ENCODE assay signal across 7 cellular contexts in genomic region chr11:33912405-33913361, GRCh38. TPM values are rescaled to one million over a fixed set of nuclear protein-coding genes. Genes with fewer than 3 reads are reported as not detected.
DNase-seq lines count a peak whose midpoint lies in the region; ATAC-seq and TF ChIP-seq lines count a peak whose summit lies in the region.

No MANE protein-coding gene starts in this region.

- no peak overlapping the region for H3K4me3 Mint-ChIP-seq in progenitor cell of endocrine pancreas (ENCODE audit: low read depth)

- H3K36me3 Mint-ChIP-seq in progenitor cell of endocrine pancreas (ENCODE audit: insufficient read depth): no peaks in the 10 kb centered on the region

- H3K4me1 Mint-ChIP-seq in progenitor cell of endocrine pancreas (ENCODE audit: low read depth): peaks cover 2% of the 10 kb centered on the region

- peak overlapping the region; percentile 53 for H3K27ac ChIP-seq in KOPT-K1 (ENCODE audit: low read depth, low read length, poor library complexity, severe bottlenecking)

- H3K27ac Mint-ChIP-seq in progenitor cell of endocrine pancreas: no peak overlapping the region

- peaks cover 4% of the 10 kb centered on the region for H3K27me3 Mint-ChIP-seq in progenitor cell of endocrine pancreas

- CTCF ChIA-PET in HEK293T (lab: Yijun Ruan, JAX): no interaction called here

- POLR2A ChIA-PET in HEK293T (lab: Yijun Ruan, JAX): no interaction called here

- H3K9me3 ChIP-seq in KOPT-K1 (ENCODE audit: insufficient read depth, low read length, poor library complexity, severe bottlenecking): peaks cover under 1% of the 10 kb centered on the region

- peaks cover 6% of the 10 kb centered on the region for H3K9me3 Mint-ChIP-seq in progenitor cell of endocrine pancreas (ENCODE audit: low read depth)

- peak; percentile 49 for TF ChIP-seq POLR2A in GM15510 (IDR thresholded peaks at IDR 0.05; ENCODE audit: borderline replicate concordance, extremely low read depth, insufficient read length)

- DNase-seq in left kidney (ENCODE audit: low read depth, low spot score) (peak; percentile 68), progenitor cell of endocrine pancreas (ENCODE audit: low spot score, unreplicated experiment) (no peak), HEK293T (ENCODE audit: extremely low spot score) (no peak)

- no peaks in the 10 kb centered on the region for H3K36me3 ChIP-seq in KOPT-K1 (ENCODE audit: insufficient read depth, low read length)

- peak; percentile 83 for ATAC-seq in GM21737 (IDR thresholded peaks at IDR 0.05; ENCODE audit: unreplicated experiment)
- ATAC-seq in SK-N-SH treated with all-trans-retinoic acid at 6 μM for 48 hours: peak; percentile 27; the same call in 2 of the 3 replicates

- no peak for TF ChIP-seq CTCF in progenitor cell of endocrine pancreas (IDR thresholded peaks at IDR 0.05; ENCODE audit: unreplicated experiment)

TF ChIP-seq in SK-N-SH treated with all-trans-retinoic acid at 6 μM for 48 hours, 23 proteins besides CTCF, POLR2A, EP300 and RAD21 (continues in another document):
- TF ChIP-seq ZC3H10 (CRISPR knock-in tag; IDR thresholded peaks at IDR 0.05) (no peak), PPARA (CRISPR knock-in tag; IDR thresholded peaks at IDR 0.05; ENCODE audit: borderline replicate concordance) (no peak), OSR1 (CRISPR knock-in tag; IDR thresholded peaks at IDR 0.05) (no peak), BACH2 (CRISPR knock-in tag; IDR thresholded peaks at IDR 0.05; ENCODE audit: borderline replicate concordance) (no peak), SNAI2 (CRISPR knock-in tag; IDR thresholded peaks at IDR 0.05) (no peak), GLIS3 (CRISPR knock-in tag; IDR thresholded peaks at IDR 0.05) (no peak), ARNTL (CRISPR knock-in tag; IDR thresholded peaks at IDR 0.05; ENCODE audit: borderline replicate concordance, low read depth) (no peak), TCF4 (CRISPR knock-in tag; IDR thresholded peaks at IDR 0.05; ENCODE audit: borderline replicate concordance) (no peak), CSDC2 (CRISPR knock-in tag; IDR thresholded peaks at IDR 0.05) (no peak), ZNF70 (CRISPR knock-in tag; IDR thresholded peaks at IDR 0.05) (no peak), TOX (CRISPR knock-in tag; IDR thresholded peaks at IDR 0.05; ENCODE audit: borderline replicate concordance) (no peak)
- TF ChIP-seq, protein P1, sequence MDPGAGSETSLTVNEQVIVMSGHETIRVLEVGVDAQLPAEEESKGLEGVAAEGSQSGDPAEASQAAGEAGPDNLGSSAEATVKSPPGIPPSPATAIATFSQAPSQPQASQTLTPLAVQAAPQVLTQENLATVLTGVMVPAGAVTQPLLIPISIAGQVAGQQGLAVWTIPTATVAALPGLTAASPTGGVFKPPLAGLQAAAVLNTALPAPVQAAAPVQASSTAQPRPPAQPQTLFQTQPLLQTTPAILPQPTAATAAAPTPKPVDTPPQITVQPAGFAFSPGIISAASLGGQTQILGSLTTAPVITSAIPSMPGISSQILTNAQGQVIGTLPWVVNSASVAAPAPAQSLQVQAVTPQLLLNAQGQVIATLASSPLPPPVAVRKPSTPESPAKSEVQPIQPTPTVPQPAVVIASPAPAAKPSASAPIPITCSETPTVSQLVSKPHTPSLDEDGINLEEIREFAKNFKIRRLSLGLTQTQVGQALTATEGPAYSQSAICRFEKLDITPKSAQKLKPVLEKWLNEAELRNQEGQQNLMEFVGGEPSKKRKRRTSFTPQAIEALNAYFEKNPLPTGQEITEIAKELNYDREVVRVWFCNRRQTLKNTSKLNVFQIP (CRISPR knock-in tag; IDR thresholded peaks at IDR 0.05; ENCODE audit: borderline replicate concordance, low read depth): no peak
- TF ChIP-seq, protein P2, sequence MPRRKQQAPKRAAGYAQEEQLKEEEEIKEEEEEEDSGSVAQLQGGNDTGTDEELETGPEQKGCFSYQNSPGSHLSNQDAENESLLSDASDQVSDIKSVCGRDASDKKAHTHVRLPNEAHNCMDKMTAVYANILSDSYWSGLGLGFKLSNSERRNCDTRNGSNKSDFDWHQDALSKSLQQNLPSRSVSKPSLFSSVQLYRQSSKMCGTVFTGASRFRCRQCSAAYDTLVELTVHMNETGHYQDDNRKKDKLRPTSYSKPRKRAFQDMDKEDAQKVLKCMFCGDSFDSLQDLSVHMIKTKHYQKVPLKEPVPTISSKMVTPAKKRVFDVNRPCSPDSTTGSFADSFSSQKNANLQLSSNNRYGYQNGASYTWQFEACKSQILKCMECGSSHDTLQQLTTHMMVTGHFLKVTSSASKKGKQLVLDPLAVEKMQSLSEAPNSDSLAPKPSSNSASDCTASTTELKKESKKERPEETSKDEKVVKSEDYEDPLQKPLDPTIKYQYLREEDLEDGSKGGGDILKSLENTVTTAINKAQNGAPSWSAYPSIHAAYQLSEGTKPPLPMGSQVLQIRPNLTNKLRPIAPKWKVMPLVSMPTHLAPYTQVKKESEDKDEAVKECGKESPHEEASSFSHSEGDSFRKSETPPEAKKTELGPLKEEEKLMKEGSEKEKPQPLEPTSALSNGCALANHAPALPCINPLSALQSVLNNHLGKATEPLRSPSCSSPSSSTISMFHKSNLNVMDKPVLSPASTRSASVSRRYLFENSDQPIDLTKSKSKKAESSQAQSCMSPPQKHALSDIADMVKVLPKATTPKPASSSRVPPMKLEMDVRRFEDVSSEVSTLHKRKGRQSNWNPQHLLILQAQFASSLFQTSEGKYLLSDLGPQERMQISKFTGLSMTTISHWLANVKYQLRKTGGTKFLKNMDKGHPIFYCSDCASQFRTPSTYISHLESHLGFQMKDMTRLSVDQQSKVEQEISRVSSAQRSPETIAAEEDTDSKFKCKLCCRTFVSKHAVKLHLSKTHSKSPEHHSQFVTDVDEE (CRISPR knock-in tag; IDR thresholded peaks at IDR 0.05): no peak

TF ChIP-seq in HEK293T, 16 proteins besides CTCF, POLR2A, EP300 and RAD21:
- TF ChIP-seq FOXA1 (IDR thresholded peaks at IDR 0.05) (no peak), SUZ12 (IDR thresholded peaks at IDR 0.05) (no peak), ZNF384 (IDR thresholded peaks at IDR 0.05) (no peak), PKNOX1 (IDR thresholded peaks at IDR 0.05) (no peak), TARDBP (IDR thresholded peaks at IDR 0.05) (no peak), FOXM1 (IDR thresholded peaks at IDR 0.05; ENCODE audit: borderline replicate concordance) (no peak), CTBP1 (IDR thresholded peaks at IDR 0.05; ENCODE audit: borderline replicate concordance) (no peak), ELF4 (IDR thresholded peaks at IDR 0.05) (no peak), HDGF (IDR thresholded peaks at IDR 0.05; ENCODE audit: borderline replicate concordance) (no peak), FOXK2 (IDR thresholded peaks at IDR 0.05) (no peak), BHLHE40 (IDR thresholded peaks at IDR 0.05; ENCODE audit: borderline replicate concordance) (no peak), L3MBTL2 (conservative IDR thresholded peaks at IDR 0.05) (no peak), ARNT (IDR thresholded peaks at IDR 0.05) (no peak), SP1 (IDR thresholded peaks at IDR 0.05) (no peak), NFRKB (IDR thresholded peaks at IDR 0.05) (no peak), LEF1 (IDR thresholded peaks at IDR 0.05; ENCODE audit: borderline replicate concordance) (no peak)
TF ChIP-seq in HEK293T: peak in this region for 0.

RNA-seq across cellular contexts. Expression of gene LMO2, which starts 20.8 kb away (rescaled TPM):
- 0.36 and 0.55 TPM in 2 replicates for total RNA-seq in progenitor cell of endocrine pancreas
